In genomic region chr2:37476411-37476810, GRCh38 we compare ENCODE assay signal across 15 cellular contexts.
DNase-seq lines count a peak whose midpoint lies in the region; ATAC-seq, FAIRE-seq and TF ChIP-seq lines count a peak whose summit lies in the region.
"Had no signal": no experiment of that assay in that cellular context is flagged by ENCODE, and none has a peak within 500 bp of the region (broad histone marks: within the 10 kb centered on the region; RNA-seq: fewer than 3 reads in every experiment).

No MANE protein-coding gene starts in this region.

- no peak overlapping the region for H2AFZ ChIP-seq in HepG2 (ENCODE audit: low read length)
- H2AFZ ChIP-seq in parathyroid adenoma = peak overlapping the region; percentile 53

- 77% methylated on average over 4 of the region's 4 CpGs for WGBS in liver
- 7% methylated on average over 4 of the region's 4 CpGs for WGBS in HepG2 (ENCODE audit: low lambda C conversion rate)

- no peak for TF ChIP-seq POLR2A in HepG2 (IDR thresholded peaks at IDR 0.05; ENCODE audit: insufficient read depth in 1 of 2, low read depth in 2 of 2, low read length in 2 of 2)

- peaks cover 0 to 16% (median 6%) of the 10 kb centered on the region in 4 donors for H3K4me1 ChIP-seq in liver (ENCODE audit: control insufficient read depth in 4 of 4, insufficient read depth in 4 of 4, low read length in 3 of 4)
- no peaks in the 10 kb centered on the region for H3K4me1 ChIP-seq in HepG2 (ENCODE audit: insufficient read depth, low read length)
- H3K4me1 ChIP-seq in parathyroid adenoma = no peaks in the 10 kb centered on the region
- H3K4me1 ChIP-seq: BLaER1 had no signal

- no peak for TF ChIP-seq RAD21 in liver (IDR thresholded peaks at IDR 0.05)
- no peak for TF ChIP-seq RAD21 in HepG2 (CRISPR knock-in tag; IDR thresholded peaks at IDR 0.05)

- TF ChIP-seq EP300 in HepG2 (IDR thresholded peaks at IDR 0.05; ENCODE audit: low read depth in 2 of 2, low read length in 2 of 2) (no peak), HepG2 (CRISPR knock-in tag; IDR thresholded peaks at IDR 0.05; ENCODE audit: borderline replicate concordance) (no peak)

- H3K9me3 ChIP-seq in liver (ENCODE audit: control insufficient read depth in 4 of 4, low read length in 3 of 4) (no peaks in the 10 kb centered on the region), HepG2 (ENCODE audit: low read length) (no peaks in the 10 kb centered on the region; the same call in 1 of the 2 replicates), parathyroid adenoma (ENCODE audit: control insufficient read depth, low read length) (no peaks in the 10 kb centered on the region)

- ATAC-seq in HepG2 (no peak), left lobe of liver (peak; percentile 64), HG02870 (IDR thresholded peaks at IDR 0.05; ENCODE audit: unreplicated experiment) (no peak)

- DNase-seq in HepG2 (ENCODE audit: low spot score) (no peak), left lobe of liver (ENCODE audit: low spot score) (no peak), RWPE1 (ENCODE audit: low spot score) (no peak), NCI-H2107 (lab: John Stamatoyannopoulos, UW) (no peak)
- DNase-seq: 8988T; Calu3; CD4-positive, alpha-beta memory T cell; DMS79 treated with DMSO at 0.1 percent for 48 hours; GF-D8; H9 had no signal

- no peak for FAIRE-seq in HepG2 (lab: Jason Lieb, UNC)
- FAIRE-seq: H1 had no signal

- peaks cover 0 to 5% (median under 1%) of the 10 kb centered on the region in 4 donors for H3K36me3 ChIP-seq in liver (ENCODE audit: control insufficient read depth in 4 of 4, insufficient read depth in 3 of 4, low read depth in 1 of 4, low read length in 3 of 4)
- no peaks in the 10 kb centered on the region for H3K36me3 ChIP-seq in HepG2 (replicated peaks in 1 of 2; ENCODE audit: control insufficient read depth in 1 of 2, insufficient read depth in 2 of 2, low read length in 2 of 2)
- H3K36me3 ChIP-seq in parathyroid adenoma (ENCODE audit: control insufficient read depth, insufficient read depth, low read length) = no peaks in the 10 kb centered on the region
- H3K36me3 ChIP-seq: BLaER1 had no signal

- in situ Hi-C loops in HepG2 (cut with HindIII; ENCODE audit: extremely low pct_ligation_motif_present, low pct_unique_long_range_greater_than_20kb) = no loop called here

- CTCF ChIA-PET in HepG2 (lab: Yijun Ruan, JAX; ENCODE audit: low intra/inter-chr PET ratio, low total read pairs) (no interaction called here), RWPE1 (lab: Yijun Ruan, JAX) (interaction anchor here (0.5 kb wide), 1 partner anchor 20 kb away, joined by 3 read pairs; no protein-coding TSS in a partner anchor)

- TF ChIP-seq CTCF in liver (IDR thresholded peaks at IDR 0.05; ENCODE audit: low read depth, low read length, missing input control) (no peak), HepG2 (CRISPR knock-in tag; IDR thresholded peaks at IDR 0.05) (no peak), parathyroid adenoma (IDR thresholded peaks at IDR 0.05) (no peak), RWPE1 (conservative IDR thresholded peaks at IDR 0.05; ENCODE audit: low read depth) (no peak)

- H3K27ac ChIP-seq in liver (ENCODE audit: low read depth in 1 of 2, low read length in 2 of 2) = no peak overlapping the region
- H3K27ac ChIP-seq in HepG2 (ENCODE audit: extremely low read length, insufficient read depth, low read length) = no peak overlapping the region
- no peak overlapping the region for H3K27ac ChIP-seq in parathyroid adenoma
- H3K27ac ChIP-seq in RWPE1 = no peak overlapping the region
- H3K27ac ChIP-seq: BLaER1 had no signal

- H4K20me1 ChIP-seq in HepG2 (ENCODE audit: insufficient read depth, low read length) = no peaks in the 10 kb centered on the region
- H4K20me1 ChIP-seq: BLaER1 had no signal

- no peak overlapping the region for H3K9ac ChIP-seq in liver (ENCODE audit: low read depth in 1 of 2, low read length in 2 of 2)
- no peak overlapping the region for H3K9ac ChIP-seq in HepG2 (ENCODE audit: insufficient read depth, low read depth, low read length)
- no peak overlapping the region for H3K9ac ChIP-seq in parathyroid adenoma
- H3K9ac ChIP-seq: BLaER1 had no signal

- H3K27me3 ChIP-seq in liver (ENCODE audit: control insufficient read depth in 4 of 4, insufficient read depth in 4 of 4, low read length in 3 of 4) = no peaks in the 10 kb centered on the region
- H3K27me3 ChIP-seq in HepG2 (ENCODE audit: control insufficient read depth in 1 of 2, insufficient read depth in 2 of 2, low read length in 2 of 2) = 0 out of 5 replicates have a peak, but pooled peaks cover 0 to 4% of the 10 kb centered on the region in 2 experiments
- H3K27me3 ChIP-seq in parathyroid adenoma (ENCODE audit: control insufficient read depth, insufficient read depth, low read length) = no peaks in the 10 kb centered on the region
- H3K27me3 ChIP-seq: BLaER1 had no signal

- H3K79me2 ChIP-seq in HepG2 (ENCODE audit: insufficient read depth, low read length) (no peaks in the 10 kb centered on the region), parathyroid adenoma (no peaks in the 10 kb centered on the region)

- no peak overlapping the region for H3K4me2 ChIP-seq in HepG2 (ENCODE audit: low read depth, low read length)
- no peak overlapping the region for H3K4me2 ChIP-seq in parathyroid adenoma (ENCODE audit: low read length)
- H3K4me2 ChIP-seq: BLaER1 had no signal

- BruUV-seq in HepG2 (replicated peaks; lab: Mats Ljungman, UMichigan) = no TSS peak

- H3K4me3 ChIP-seq in liver (ENCODE audit: low read depth in 1 of 3, low read length in 3 of 3) (no peak overlapping the region), HepG2 (replicated peaks in 1 of 3; ENCODE audit: insufficient read depth in 1 of 3, low read depth in 2 of 3, low read length in 3 of 3) (no peak overlapping the region), parathyroid adenoma (ENCODE audit: low read depth, low read length) (no peak overlapping the region)
- H3K4me3 ChIP-seq: BLaER1 had no signal

- intact Hi-C loops in HepG2 (cut with micrococcal nuclease; ENCODE audit: unreplicated experiment) = no loop called here

- POLR2A ChIA-PET in HepG2 (lab: Yijun Ruan, JAX) = no interaction called here
- POLR2A ChIA-PET in RWPE1 (lab: Yijun Ruan, JAX; ENCODE audit: low non-redundant PET) = no interaction called here

TF ChIP-seq in liver, 16 proteins besides CTCF, POLR2A, EP300 and RAD21:
- TF ChIP-seq TAF1 (conservative IDR thresholded peaks at IDR 0.05) (no peak), RXRA (IDR thresholded peaks at IDR 0.05) (peak; percentile 17 to 57)

TF ChIP-seq in HepG2, 621 proteins besides CTCF, POLR2A, EP300 and RAD21:
- TF ChIP-seq RFX1 (IDR thresholded peaks at IDR 0.05) (no peak), ZNF136 (CRISPR knock-in tag; IDR thresholded peaks at IDR 0.05; ENCODE audit: low read depth) (no peak), KLF6 (CRISPR knock-in tag; IDR thresholded peaks at IDR 0.05) (no peak), ZZZ3 (CRISPR knock-in tag; IDR thresholded peaks at IDR 0.05; ENCODE audit: borderline replicate concordance) (no peak), ZNF333 (CRISPR knock-in tag; IDR thresholded peaks at IDR 0.05; ENCODE audit: borderline replicate concordance) (no peak), ZSCAN12 (CRISPR knock-in tag; IDR thresholded peaks at IDR 0.05) (no peak), HMGA1 (CRISPR knock-in tag; conservative IDR thresholded peaks at IDR 0.05) (no peak)
- TF ChIP-seq, protein P1, sequence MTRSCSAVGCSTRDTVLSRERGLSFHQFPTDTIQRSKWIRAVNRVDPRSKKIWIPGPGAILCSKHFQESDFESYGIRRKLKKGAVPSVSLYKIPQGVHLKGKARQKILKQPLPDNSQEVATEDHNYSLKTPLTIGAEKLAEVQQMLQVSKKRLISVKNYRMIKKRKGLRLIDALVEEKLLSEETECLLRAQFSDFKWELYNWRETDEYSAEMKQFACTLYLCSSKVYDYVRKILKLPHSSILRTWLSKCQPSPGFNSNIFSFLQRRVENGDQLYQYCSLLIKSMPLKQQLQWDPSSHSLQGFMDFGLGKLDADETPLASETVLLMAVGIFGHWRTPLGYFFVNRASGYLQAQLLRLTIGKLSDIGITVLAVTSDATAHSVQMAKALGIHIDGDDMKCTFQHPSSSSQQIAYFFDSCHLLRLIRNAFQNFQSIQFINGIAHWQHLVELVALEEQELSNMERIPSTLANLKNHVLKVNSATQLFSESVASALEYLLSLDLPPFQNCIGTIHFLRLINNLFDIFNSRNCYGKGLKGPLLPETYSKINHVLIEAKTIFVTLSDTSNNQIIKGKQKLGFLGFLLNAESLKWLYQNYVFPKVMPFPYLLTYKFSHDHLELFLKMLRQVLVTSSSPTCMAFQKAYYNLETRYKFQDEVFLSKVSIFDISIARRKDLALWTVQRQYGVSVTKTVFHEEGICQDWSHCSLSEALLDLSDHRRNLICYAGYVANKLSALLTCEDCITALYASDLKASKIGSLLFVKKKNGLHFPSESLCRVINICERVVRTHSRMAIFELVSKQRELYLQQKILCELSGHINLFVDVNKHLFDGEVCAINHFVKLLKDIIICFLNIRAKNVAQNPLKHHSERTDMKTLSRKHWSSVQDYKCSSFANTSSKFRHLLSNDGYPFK (CRISPR knock-in tag; IDR thresholded peaks at IDR 0.05; ENCODE audit: borderline replicate concordance) = no peak
